Comparison of ENCODE assay signal across 8 cellular contexts in genomic region chr10:70656489-70656888, GRCh38. TPM values are rescaled to one million over a fixed set of nuclear protein-coding genes. Genes with fewer than 3 reads are reported as not detected.
A peak's percentile ranks its signal among the peaks of the same experiment; 100 is the strongest.
DNase-seq lines count a peak whose midpoint lies in the region; ATAC-seq and TF ChIP-seq lines count a peak whose summit lies in the region.

No MANE protein-coding gene starts in this region.

- H3K36me3 ChIP-seq in BJ (ENCODE audit: control insufficient read depth, insufficient read depth, low read length): no peaks in the 10 kb centered on the region
- H3K36me3 ChIP-seq in CD4-positive, alpha-beta memory T cell (ENCODE audit: insufficient read depth, low read length): no peaks in the 10 kb centered on the region

- no peak overlapping the region for H3K4me3 Mint-ChIP-seq in CD4-positive, alpha-beta memory T cell

- peaks cover 0 to 7% of the 10 kb centered on the region in 2 donors for H3K36me3 Mint-ChIP-seq in CD4-positive, alpha-beta memory T cell

- no peaks in the 10 kb centered on the region for H3K27me3 ChIP-seq in BJ (ENCODE audit: control insufficient read depth, insufficient read depth, low read length)
- H3K27me3 ChIP-seq in CD4-positive, alpha-beta memory T cell (ENCODE audit: insufficient read depth, low read length): no peaks in the 10 kb centered on the region

- DNase-seq in BJ (ENCODE audit: low read depth) (peak; percentile 95), NCI-H226 (peak; percentile 99), brain pericyte (ENCODE audit: low read depth, low spot score) (peak; percentile 96), sciatic nerve (ENCODE audit: low spot score) (no peak), DMS114 treated with DMSO at 0.1 percent for 48 hours (lab: John Stamatoyannopoulos, UW; ENCODE audit: unreplicated experiment) (no peak)
- peak; percentile 5 to 46 for DNase-seq in stimulated activated CD4-positive, alpha-beta T cell treated with anti-CD3 and anti-CD28 coated beads, Interleukin-12 subunit alpha, Interleukin-12 subunit beta, amount 100 ng/mL, for 24 hours (ENCODE audit: low read depth in 2 of 2)
- no peak for DNase-seq in CD4-positive, alpha-beta memory T cell

- H3K9me3 Mint-ChIP-seq in CD4-positive, alpha-beta memory T cell: peaks cover 3 to 22% (median 12%) of the 10 kb centered on the region in 8 donors

- peaks cover 5 to 6% of the 10 kb centered on the region in 2 donors for H3K27me3 Mint-ChIP-seq in CD4-positive, alpha-beta memory T cell

- POLR2A ChIA-PET in BJ (lab: Charles Lee): interaction anchor here (1.2 kb wide), 1 partner anchor 17 kb away, joined by 4 read pairs; no protein-coding TSS in a partner anchor
- POLR2A ChIA-PET in CD4-positive, alpha-beta memory T cell (lab: Charles Lee; ENCODE audit: partially characterized antibody): no interaction called here

- ATAC-seq in GM21423 (IDR thresholded peaks at IDR 0.05; ENCODE audit: unreplicated experiment): peak; percentile 65
- no peak for ATAC-seq in sciatic nerve

- H3K4me1 ChIP-seq in CD4-positive, alpha-beta memory T cell (ENCODE audit: insufficient read depth, low read length): no peaks in the 10 kb centered on the region

- intact Hi-C loops in sciatic nerve (cut with DNase I): no loop called here
- intact Hi-C loops in CD4-positive, alpha-beta memory T cell (cut with micrococcal nuclease): no loop called here

- no peak overlapping the region for H3K27ac ChIP-seq in CD4-positive, alpha-beta memory T cell (ENCODE audit: low read depth, low read length)

- H3K4me3 ChIP-seq in BJ (ENCODE audit: low read depth, low read length): no peak overlapping the region
- no peak overlapping the region for H3K4me3 ChIP-seq in CD4-positive, alpha-beta memory T cell (ENCODE audit: low read length in 2 of 2)

- peak overlapping the region in 1 of 7 donors; percentile 39 for H3K27ac Mint-ChIP-seq in CD4-positive, alpha-beta memory T cell

- peaks cover 0 to 5% of the 10 kb centered on the region in 2 donors for H3K9me3 ChIP-seq in CD4-positive, alpha-beta memory T cell (ENCODE audit: control insufficient read depth in 1 of 2, low read length in 2 of 2)

- CTCF ChIA-PET in BJ (lab: Yijun Ruan, JAX): interaction anchor here (0.5 to 1.3 kb wide), 4 partner anchors 36 to 107 kb away, joined by 3 to 6 read pairs (median 4); no protein-coding TSS in a partner anchor
- CTCF ChIA-PET in CD4-positive, alpha-beta memory T cell (lab: Charles Lee; ENCODE audit: partially characterized antibody): interaction anchor here (1.1 kb wide), 1 partner anchor 96 kb away, joined by 3 read pairs; no protein-coding TSS in a partner anchor

- TF ChIP-seq CTCF in BJ (IDR thresholded peaks at IDR 0.05; ENCODE audit: insufficient read depth, low read depth, low read length): no peak

- H3K4me1 Mint-ChIP-seq in CD4-positive, alpha-beta memory T cell: peaks cover 0 to 7% (median 4%) of the 10 kb centered on the region in 4 donors

RNA-seq across cellular contexts. Expression of gene ADAMTS14, which starts 15.8 kb away (rescaled TPM):
- 1.2 and 3.3 TPM in 2 replicates for polyA plus RNA-seq in BJ (2011; rRNA removed)
- polyA minus RNA-seq in BJ (2011; rRNA and poly(A)+ RNA removed): 1.9 and 2.0 TPM in 2 replicates
- total RNA-seq in sciatic nerve: 3.1 TPM
- not detected for total RNA-seq in CD4-positive, alpha-beta memory T cell
- not detected for polyA plus RNA-seq in CD4-positive, alpha-beta memory T cell

RNA-seq across cellular contexts. Expression of gene PRF1, which starts 53.9 kb away (rescaled TPM):
- not detected in 2 replicates for polyA plus RNA-seq in BJ (2011; rRNA removed)
- not detected in 2 replicates for polyA minus RNA-seq in BJ (2011; rRNA and poly(A)+ RNA removed)
- total RNA-seq in sciatic nerve: 7.6 TPM
- 10 to 100 TPM; 18.0 to 19.5 TPM for total RNA-seq in CD4-positive, alpha-beta memory T cell
- polyA plus RNA-seq in CD4-positive, alpha-beta memory T cell: 10 to 100 TPM; 65.0 to 67.5 TPM

Comparison
In these comparisons a context has a peak if more than half of its experiments do, and no peak if none do; other contexts are left out.
1. DNase-seq: peak in BJ (single experiment), NCI-H226 (single experiment), brain pericyte (single experiment) and stimulated activated CD4-positive, alpha-beta T cell treated with anti-CD3 and anti-CD28 coated beads, Interleukin-12 subunit alpha, Interleukin-12 subunit beta, amount 100 ng/mL, for 24 hours (2 of 2); none in sciatic nerve (single experiment), CD4-positive, alpha-beta memory T cell (0 of 5) and DMS114 treated with DMSO at 0.1 percent for 48 hours (single experiment).